In genomic region chr17:11144358-11145233, GRCh38 we compare ENCODE assay signal across 8 cellular contexts.
A peak's percentile ranks its signal among the peaks of the same experiment; 100 is the strongest.
DNase-seq lines count a peak whose midpoint lies in the region; ATAC-seq and TF ChIP-seq lines count a peak whose summit lies in the region.

No MANE protein-coding gene starts in this region.

- DNase-seq in activated CD4-positive, alpha-beta T cell treated with anti-CD3 and anti-CD28 coated beads, Interleukin-2, amount 10 ng/mL, durations not matched to agents 7 days and 5 days, result peak; percentile 6
- DNase-seq in activated CD4-positive, alpha-beta T cell treated with anti-CD3 and anti-CD28 coated beads for 1 hour, result no peak
- DNase-seq in PC-9 (peak; percentile 14 to 38), fibroblast of villous mesenchyme (ENCODE audit: low read depth) (peak; percentile 2), prostate gland (ENCODE audit: low spot score) (peak; percentile 52), cerebellar nuclear complex (lab: John Stamatoyannopoulos, UW) (no peak)

- H3K27me3 ChIP-seq in PC-9 (ENCODE audit: insufficient read depth, low read depth), result peaks cover 9% of the 10 kb centered on the region; the same call in 1 of the 2 replicates
- no peaks in the 10 kb centered on the region for H3K27me3 ChIP-seq in prostate gland (replicated peaks; ENCODE audit: insufficient read depth)

- ATAC-seq in HG02852 (IDR thresholded peaks at IDR 0.05; ENCODE audit: unreplicated experiment) (no peak), HG03378 (IDR thresholded peaks at IDR 0.05; ENCODE audit: unreplicated experiment) (no peak)

- no peak overlapping the region for H3K27ac Mint-ChIP-seq in activated CD4-positive, alpha-beta T cell treated with anti-CD3 and anti-CD28 coated beads, Interleukin-2, amount 10 ng/mL, durations not matched to agents 7 days and 5 days

- H3K36me3 ChIP-seq in PC-9 (ENCODE audit: low read depth) (no peaks in the 10 kb centered on the region), prostate gland (no peaks in the 10 kb centered on the region)

- no peaks in the 10 kb centered on the region for H3K9me3 ChIP-seq in PC-9 (ENCODE audit: insufficient read depth, low read depth)
- no peaks in the 10 kb centered on the region for H3K9me3 ChIP-seq in prostate gland

- intact Hi-C loops in PC-9 (cut with micrococcal nuclease; ENCODE audit: unreplicated experiment) (loop anchor here (1.0 kb wide), 2 partner anchors 268 to 407 kb away; no protein-coding TSS in a partner anchor), prostate gland (cut with DNase I) (no loop called here)

- no peak overlapping the region for H2AFZ ChIP-seq in PC-9

- no peak overlapping the region for H3K4me2 ChIP-seq in PC-9

- H3K4me1 ChIP-seq in PC-9 (replicated peaks; ENCODE audit: insufficient read depth) (no peaks in the 10 kb centered on the region), prostate gland (replicated peaks) (no peaks in the 10 kb centered on the region)

- H3K4me3 Mint-ChIP-seq in activated CD4-positive, alpha-beta T cell treated with anti-CD3 and anti-CD28 coated beads, Interleukin-2, amount 10 ng/mL, durations not matched to agents 7 days and 5 days, result no peak overlapping the region

- H3K9me3 Mint-ChIP-seq in activated CD4-positive, alpha-beta T cell treated with anti-CD3 and anti-CD28 coated beads, Interleukin-2, amount 10 ng/mL, durations not matched to agents 7 days and 5 days, result no peaks in the 10 kb centered on the region

- no TSS peak for BruUV-seq in PC-9 (replicated peaks; lab: Mats Ljungman, UMichigan)

- H3F3A ChIP-seq in PC-9 (ENCODE audit: insufficient read depth, low read depth), result no peaks in the 10 kb centered on the region

- H3K9me2 ChIP-seq in PC-9 (ENCODE audit: insufficient read depth), result no peaks in the 10 kb centered on the region

- H3K36me3 Mint-ChIP-seq in activated CD4-positive, alpha-beta T cell treated with anti-CD3 and anti-CD28 coated beads, Interleukin-2, amount 10 ng/mL, durations not matched to agents 7 days and 5 days (ENCODE audit: low read depth), result no peaks in the 10 kb centered on the region

- TF ChIP-seq POLR2A in prostate gland (IDR thresholded peaks at IDR 0.05), result no peak

- no peaks in the 10 kb centered on the region for H4K20me1 ChIP-seq in PC-9 (ENCODE audit: insufficient read depth)

- H3K4me1 Mint-ChIP-seq in activated CD4-positive, alpha-beta T cell treated with anti-CD3 and anti-CD28 coated beads, Interleukin-2, amount 10 ng/mL, durations not matched to agents 7 days and 5 days, result no peaks in the 10 kb centered on the region

- TF ChIP-seq CTCF in PC-9 (conservative IDR thresholded peaks at IDR 0.05) (peak; percentile 67), fibroblast of villous mesenchyme (IDR thresholded peaks at IDR 0.05; ENCODE audit: insufficient read depth, low read depth, low read length) (peak; percentile 29), prostate gland (IDR thresholded peaks at IDR 0.05) (peak in 3 of 4 experiments; percentile 65 to 72 (median 69))

- H3K4me3 ChIP-seq in PC-9 (no peak overlapping the region), fibroblast of villous mesenchyme (ENCODE audit: low read depth, low read length) (no peak overlapping the region), prostate gland (no peak overlapping the region)

- H3K79me2 ChIP-seq in PC-9 (ENCODE audit: low read depth), result no peaks in the 10 kb centered on the region

- POLR2A ChIA-PET in activated CD4-positive, alpha-beta T cell treated with anti-CD3 and anti-CD28 coated beads, Interleukin-2, amount 10 ng/mL, durations not matched to agents 7 days and 5 days (lab: Charles Lee), result no interaction called here
- POLR2A ChIA-PET in PC-9 (lab: Charles Lee; ENCODE audit: unreplicated experiment), result interaction anchor here (0.7 kb wide), 1 partner anchor 133 kb away, joined by 4 read pairs; no protein-coding TSS in a partner anchor

- WGBS in prostate gland, result 59% methylated on average over 7 of the region's 7 CpGs

- no peaks in the 10 kb centered on the region for H3K27me3 Mint-ChIP-seq in activated CD4-positive, alpha-beta T cell treated with anti-CD3 and anti-CD28 coated beads, Interleukin-2, amount 10 ng/mL, durations not matched to agents 7 days and 5 days

- no peak overlapping the region for H3K27ac ChIP-seq in PC-9
- H3K27ac ChIP-seq in prostate gland, result no peak overlapping the region

- CTCF ChIA-PET in activated CD4-positive, alpha-beta T cell treated with anti-CD3 and anti-CD28 coated beads, Interleukin-2, amount 10 ng/mL, durations not matched to agents 7 days and 5 days (lab: Charles Lee), result no interaction called here
- CTCF ChIA-PET in PC-9 (lab: Charles Lee), result interaction anchor here (0.5 to 1.6 kb wide), 4 partner anchors 268 to 543 kb away, joined by 3 to 9 read pairs (median 4); no protein-coding TSS in a partner anchor

Comparison
In these comparisons a context has a peak if more than half of its experiments do, and no peak if none do; other contexts are left out.
1. DNase-seq: peak in activated CD4-positive, alpha-beta T cell treated with anti-CD3 and anti-CD28 coated beads, Interleukin-2, amount 10 ng/mL, durations not matched to agents 7 days and 5 days (single experiment), PC-9 (2 of 2), fibroblast of villous mesenchyme (single experiment) and prostate gland (single experiment); none in activated CD4-positive, alpha-beta T cell treated with anti-CD3 and anti-CD28 coated beads for 1 hour (single experiment) and cerebellar nuclear complex (0 of 2).
2. Peak in every context shown above with its lines, with median percentiles within 50 percentile points of each other: CTCF ChIP-seq.